ENCODE assay signal across 10 cellular contexts in the genomic region with DNA sequence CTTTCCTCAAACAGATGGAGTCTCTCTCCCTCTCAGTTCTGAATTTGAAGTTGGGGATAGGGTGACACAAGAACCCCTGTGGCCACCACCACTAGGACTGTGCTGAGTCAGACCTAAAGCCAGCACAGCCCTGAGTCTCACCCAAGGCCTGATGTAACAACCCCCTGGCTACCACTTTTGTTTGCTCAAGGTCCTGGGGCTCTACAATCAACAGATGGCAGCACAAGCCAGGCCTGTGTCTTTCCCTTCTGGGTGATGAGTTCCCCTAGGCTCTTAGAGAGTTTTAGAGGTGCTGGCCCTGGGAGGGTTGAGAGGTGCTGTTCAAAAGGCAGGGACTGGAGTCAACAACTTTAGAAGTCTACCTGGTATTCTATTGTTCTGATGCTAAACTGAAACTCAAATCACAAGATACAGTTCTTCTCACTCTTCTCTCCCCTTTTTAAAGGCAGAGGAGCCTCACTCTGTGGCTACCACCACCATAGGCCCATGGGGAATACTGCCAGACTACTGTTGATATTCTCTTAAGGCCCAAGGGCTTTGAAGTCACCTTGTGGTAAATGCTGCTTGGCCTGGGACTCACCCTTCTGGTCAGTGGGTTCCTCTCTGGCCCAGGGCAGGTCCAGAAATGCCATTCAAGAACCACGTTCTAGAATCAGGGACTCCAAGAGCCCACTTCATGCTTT. TPM values are rescaled to one million over a fixed set of nuclear protein-coding genes. Genes with fewer than 3 reads are reported as not detected.
A peak's percentile ranks its signal among the peaks of the same experiment; 100 is the strongest.
DNase-seq lines count a peak whose midpoint lies in the region; ATAC-seq and TF ChIP-seq lines count a peak whose summit lies in the region.
"Had no signal": no experiment of that assay in that cellular context is flagged by ENCODE, and none has a peak within 500 bp of the region (broad histone marks: within the 10 kb centered on the region; RNA-seq: fewer than 3 reads in every experiment).

No MANE protein-coding gene starts in this region.

- H3K4me1 ChIP-seq in right atrium auricular region = no peaks in the 10 kb centered on the region
- H3K4me1 ChIP-seq in sigmoid colon = no peaks in the 10 kb centered on the region

- ATAC-seq in GM18517 (IDR thresholded peaks at IDR 0.05; ENCODE audit: unreplicated experiment) (peak; percentile 66), GM21717 (IDR thresholded peaks at IDR 0.05; ENCODE audit: unreplicated experiment) (peak; percentile 64), HG03571 (IDR thresholded peaks at IDR 0.05; ENCODE audit: unreplicated experiment) (no peak)

- H3K27ac ChIP-seq in right atrium auricular region = no peak overlapping the region
- H3K27ac ChIP-seq in sigmoid colon = no peak overlapping the region
- H3K27ac ChIP-seq: cardiac muscle cell had no signal

- TF ChIP-seq POLR2A in erythroblast (IDR thresholded peaks at IDR 0.05; ENCODE audit: low read length) = no peak
- no peak for TF ChIP-seq POLR2A in sigmoid colon (IDR thresholded peaks at IDR 0.05)

- no peaks in the 10 kb centered on the region for H3K36me3 ChIP-seq in right atrium auricular region
- H3K36me3 ChIP-seq in sigmoid colon = no peaks in the 10 kb centered on the region
- H3K36me3 ChIP-seq: cardiac muscle cell had no signal

- no peak overlapping the region for H3K4me3 ChIP-seq in right atrium auricular region
- no peak overlapping the region for H3K4me3 ChIP-seq in sigmoid colon
- H3K4me3 ChIP-seq: cardiac muscle cell had no signal

- TF ChIP-seq EP300 in Ishikawa (IDR thresholded peaks at IDR 0.05; ENCODE audit: borderline replicate concordance) (no peak), sigmoid colon (IDR thresholded peaks at IDR 0.05) (no peak)

- peaks cover 0 to 28% of the 10 kb centered on the region in 2 donors for H3K9me3 ChIP-seq in right atrium auricular region
- peaks cover 0 to 6% (median under 1%) of the 10 kb centered on the region in 4 donors for H3K9me3 ChIP-seq in sigmoid colon

- no peak for TF ChIP-seq CTCF in right atrium auricular region (IDR thresholded peaks at IDR 0.05)
- TF ChIP-seq CTCF in sigmoid colon (IDR thresholded peaks at IDR 0.05) = no peak

- 31 to 74% methylated on average over 1 of the region's 1 CpG for WGBS in sigmoid colon, 2 donors

- intact Hi-C loops in sigmoid colon (cut with DNase I) = no loop called here

- peak; percentile 9 to 10 for DNase-seq in erythroblast (lab: John Stamatoyannopoulos, UW)
- DNase-seq in right atrium auricular region (ENCODE audit: low spot score) = no peak
- DNase-seq in hippocampal formation (lab: John Stamatoyannopoulos, UW) = no peak
- DNase-seq in sigmoid colon = no peak
- DNase-seq: T-cell had no signal

- peak; percentile 23 for TF ChIP-seq RAD21 in Ishikawa (IDR thresholded peaks at IDR 0.05; ENCODE audit: low read depth)

- H3K27me3 ChIP-seq in right atrium auricular region = no peaks in the 10 kb centered on the region
- H3K27me3 ChIP-seq in sigmoid colon = no peaks in the 10 kb centered on the region
- H3K27me3 ChIP-seq: cardiac muscle cell had no signal

TF ChIP-seq in Ishikawa, 13 proteins besides CTCF, POLR2A, EP300 and RAD21:
- TF ChIP-seq, protein P1, sequence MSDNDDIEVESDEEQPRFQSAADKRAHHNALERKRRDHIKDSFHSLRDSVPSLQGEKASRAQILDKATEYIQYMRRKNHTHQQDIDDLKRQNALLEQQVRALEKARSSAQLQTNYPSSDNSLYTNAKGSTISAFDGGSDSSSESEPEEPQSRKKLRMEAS (IDR thresholded peaks at IDR 0.05) = no peak
- TF ChIP-seq YY1 (IDR thresholded peaks at IDR 0.05; ENCODE audit: low read depth) (no peak), TCF12 (IDR thresholded peaks at IDR 0.05; ENCODE audit: low read depth) (no peak), NFIC (IDR thresholded peaks at IDR 0.05) (no peak), CEBPB (IDR thresholded peaks at IDR 0.05) (no peak), CREB1 (IDR thresholded peaks at IDR 0.05; ENCODE audit: low read depth) (no peak), TAF1 (IDR thresholded peaks at IDR 0.05; ENCODE audit: low read depth) (no peak), FOXM1 (IDR thresholded peaks at IDR 0.05; ENCODE audit: borderline replicate concordance, low read depth) (no peak), EGR1 (IDR thresholded peaks at IDR 0.05) (no peak), TEAD4 (IDR thresholded peaks at IDR 0.05) (no peak), ZBTB7A (IDR thresholded peaks at IDR 0.05; ENCODE audit: low read depth) (no peak)
- TF ChIP-seq, protein P2, sequence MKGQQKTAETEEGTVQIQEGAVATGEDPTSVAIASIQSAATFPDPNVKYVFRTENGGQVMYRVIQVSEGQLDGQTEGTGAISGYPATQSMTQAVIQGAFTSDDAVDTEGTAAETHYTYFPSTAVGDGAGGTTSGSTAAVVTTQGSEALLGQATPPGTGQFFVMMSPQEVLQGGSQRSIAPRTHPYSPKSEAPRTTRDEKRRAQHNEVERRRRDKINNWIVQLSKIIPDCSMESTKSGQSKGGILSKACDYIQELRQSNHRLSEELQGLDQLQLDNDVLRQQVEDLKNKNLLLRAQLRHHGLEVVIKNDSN (IDR thresholded peaks at IDR 0.05) = no peak
- TF ChIP-seq, protein P3, sequence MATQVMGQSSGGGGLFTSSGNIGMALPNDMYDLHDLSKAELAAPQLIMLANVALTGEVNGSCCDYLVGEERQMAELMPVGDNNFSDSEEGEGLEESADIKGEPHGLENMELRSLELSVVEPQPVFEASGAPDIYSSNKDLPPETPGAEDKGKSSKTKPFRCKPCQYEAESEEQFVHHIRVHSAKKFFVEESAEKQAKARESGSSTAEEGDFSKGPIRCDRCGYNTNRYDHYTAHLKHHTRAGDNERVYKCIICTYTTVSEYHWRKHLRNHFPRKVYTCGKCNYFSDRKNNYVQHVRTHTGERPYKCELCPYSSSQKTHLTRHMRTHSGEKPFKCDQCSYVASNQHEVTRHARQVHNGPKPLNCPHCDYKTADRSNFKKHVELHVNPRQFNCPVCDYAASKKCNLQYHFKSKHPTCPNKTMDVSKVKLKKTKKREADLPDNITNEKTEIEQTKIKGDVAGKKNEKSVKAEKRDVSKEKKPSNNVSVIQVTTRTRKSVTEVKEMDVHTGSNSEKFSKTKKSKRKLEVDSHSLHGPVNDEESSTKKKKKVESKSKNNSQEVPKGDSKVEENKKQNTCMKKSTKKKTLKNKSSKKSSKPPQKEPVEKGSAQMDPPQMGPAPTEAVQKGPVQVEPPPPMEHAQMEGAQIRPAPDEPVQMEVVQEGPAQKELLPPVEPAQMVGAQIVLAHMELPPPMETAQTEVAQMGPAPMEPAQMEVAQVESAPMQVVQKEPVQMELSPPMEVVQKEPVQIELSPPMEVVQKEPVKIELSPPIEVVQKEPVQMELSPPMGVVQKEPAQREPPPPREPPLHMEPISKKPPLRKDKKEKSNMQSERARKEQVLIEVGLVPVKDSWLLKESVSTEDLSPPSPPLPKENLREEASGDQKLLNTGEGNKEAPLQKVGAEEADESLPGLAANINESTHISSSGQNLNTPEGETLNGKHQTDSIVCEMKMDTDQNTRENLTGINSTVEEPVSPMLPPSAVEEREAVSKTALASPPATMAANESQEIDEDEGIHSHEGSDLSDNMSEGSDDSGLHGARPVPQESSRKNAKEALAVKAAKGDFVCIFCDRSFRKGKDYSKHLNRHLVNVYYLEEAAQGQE (IDR thresholded peaks at IDR 0.05; ENCODE audit: low read depth) = no peak

RNA-seq across cellular contexts. Expression of a gene that starts 6.5 kb away (rescaled TPM):
- not detected for total RNA-seq in right atrium auricular region
- not detected for total RNA-seq in sigmoid colon
- not detected for polyA plus RNA-seq in sigmoid colon
- total RNA-seq: cardiac muscle cell, T-cell had no signal
- polyA plus RNA-seq: cardiac muscle cell had no signal

RNA-seq across cellular contexts. Expression of a gene that starts 30.3 kb away (rescaled TPM):
- total RNA-seq in right atrium auricular region (not detected), sigmoid colon (not detected)
- polyA plus RNA-seq in sigmoid colon = not detected
- total RNA-seq: cardiac muscle cell, T-cell had no signal
- polyA plus RNA-seq: cardiac muscle cell had no signal

Comparison
In these comparisons a context has a peak if more than half of its experiments do, and no peak if none do; other contexts are left out.
1. DNase-seq: peak in erythroblast (2 of 2); none in right atrium auricular region (single experiment), hippocampal formation (0 of 2) and sigmoid colon (single experiment).